22 cellular contexts compared by ENCODE assay signal in the genomic region with DNA sequence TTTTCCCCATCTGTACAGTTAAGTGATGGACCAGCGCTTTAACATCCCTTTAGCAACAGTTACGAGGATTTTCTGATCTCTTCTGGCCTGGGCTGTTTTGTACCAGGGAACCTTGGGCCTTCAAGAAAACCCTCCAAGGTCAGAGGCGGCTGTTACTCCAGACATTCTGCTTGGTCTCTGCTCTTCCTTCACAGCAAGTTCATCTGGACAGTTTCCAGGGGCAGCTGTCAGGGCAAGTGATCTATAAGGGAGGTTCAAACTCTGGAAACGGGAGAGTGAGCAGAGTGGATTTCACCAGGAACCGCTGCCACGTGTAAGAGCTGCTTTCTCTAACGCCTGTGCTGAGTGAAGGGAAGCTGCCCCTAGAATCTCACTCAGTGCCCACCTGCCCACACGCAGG. TPM values are rescaled to one million over a fixed set of nuclear protein-coding genes. Genes with fewer than 3 reads are reported as not detected.
DNase-seq lines count a peak whose midpoint lies in the region; ATAC-seq and TF ChIP-seq lines count a peak whose summit lies in the region.
"Had no signal": no experiment of that assay in that cellular context is flagged by ENCODE, and none has a peak within 500 bp of the region (broad histone marks: within the 10 kb centered on the region; RNA-seq: fewer than 3 reads in every experiment).

No MANE protein-coding gene starts in this region.

- DNase-seq in right atrium auricular region (ENCODE audit: low spot score) (peak; percentile 46), Right ventricle myocardium inferior (ENCODE audit: missing footprints) (no peak), glutamatergic neuron (no peak), neural crest cell (ENCODE audit: low read depth, low spot score) (no peak), type B pancreatic cell (ENCODE audit: extremely low spot score, unreplicated experiment) (no peak), NCI-H1694 treated with DMSO at 0.1 percent for 48 hours (lab: John Stamatoyannopoulos, UW) (no peak), foreskin fibroblast (no peak), HK-2 (ENCODE audit: unreplicated experiment) (no peak)
- DNase-seq: brain microvascular endothelial cell, esophagus squamous epithelium, left lung, NCI-H1105, NCI-H2107, NCI-H510A treated with DMSO at 0.1 percent for 48 hours, retina, T-helper 2 cell, uterus had no signal

- no peaks in the 10 kb centered on the region for H3K27me3 ChIP-seq in right atrium auricular region
- H3K27me3 ChIP-seq: BLaER1, brain microvascular endothelial cell, esophagus squamous epithelium, left lung, uterus had no signal

- H3K4me3 ChIP-seq in right atrium auricular region (no peak overlapping the region), foreskin fibroblast (ENCODE audit: low read depth in 1 of 2, low read length in 2 of 2) (no peak overlapping the region)
- H3K4me3 ChIP-seq: BLaER1, esophagus squamous epithelium, GM23338, left lung, SK-N-MC, uterus had no signal

- intact Hi-C loops in Right ventricle myocardium inferior (cut with DNase I) = no loop called here

- no peaks in the 10 kb centered on the region for H3K9me3 ChIP-seq in right atrium auricular region
- H3K9me3 ChIP-seq: BLaER1, esophagus squamous epithelium, left lung, uterus had no signal

- H3K4me3 Mint-ChIP-seq in glutamatergic neuron (ENCODE audit: unreplicated experiment) = peak overlapping the region; percentile 68
- no peak overlapping the region for H3K4me3 Mint-ChIP-seq in neural crest cell
- H3K4me3 Mint-ChIP-seq in type B pancreatic cell = no peak overlapping the region
- H3K4me3 Mint-ChIP-seq: activated naive CD8-positive, alpha-beta T cell; GM23338 had no signal

- TF ChIP-seq CTCF in right atrium auricular region (IDR thresholded peaks at IDR 0.05) (no peak), glutamatergic neuron (IDR thresholded peaks at IDR 0.05; ENCODE audit: partially characterized antibody, unreplicated experiment) (no peak), neural crest cell (conservative IDR thresholded peaks at IDR 0.05) (no peak), type B pancreatic cell (conservative IDR thresholded peaks at IDR 0.05) (no peak), foreskin fibroblast (IDR thresholded peaks at IDR 0.05; ENCODE audit: low read depth, low read length) (no peak)

- H3K27ac Mint-ChIP-seq in glutamatergic neuron (ENCODE audit: unreplicated experiment) = peak overlapping the region; percentile 92
- peak overlapping the region; percentile 89 for H3K27ac Mint-ChIP-seq in neural crest cell (ENCODE audit: unreplicated experiment)
- H3K27ac Mint-ChIP-seq in type B pancreatic cell = peak overlapping the region; percentile 51
- H3K27ac Mint-ChIP-seq: activated naive CD8-positive, alpha-beta T cell; activated T-helper 2 cell treated with anti-CD3 and anti-CD28 coated beads, Interferon-gamma antibody, Interleukin-2, Interleukin-4, amounts not matched to agents 10 μg/mL and 5 μg/mL and 100 μg/mL, durations not matched to agents 14 hours and 24 hours and 36 hours; GM23338 had no signal

- no peak for ATAC-seq in Right ventricle myocardium inferior
- ATAC-seq: left lung had no signal

- H3K4me1 ChIP-seq in right atrium auricular region = peaks cover 0 to 10% of the 10 kb centered on the region in 2 donors
- H3K4me1 ChIP-seq: BLaER1 had no signal

- H3K27ac ChIP-seq in right atrium auricular region = no peak overlapping the region
- H3K27ac ChIP-seq: BLaER1, brain microvascular endothelial cell, left lung, SK-N-MC, uterus had no signal

- peaks cover 6% of the 10 kb centered on the region for H3K9me3 Mint-ChIP-seq in glutamatergic neuron (ENCODE audit: unreplicated experiment)
- H3K9me3 Mint-ChIP-seq in neural crest cell = no peaks in the 10 kb centered on the region
- no peaks in the 10 kb centered on the region for H3K9me3 Mint-ChIP-seq in type B pancreatic cell
- H3K9me3 Mint-ChIP-seq: activated T-helper 2 cell treated with anti-CD3 and anti-CD28 coated beads, Interferon-gamma antibody, Interleukin-2, Interleukin-4, amounts not matched to agents 10 μg/mL and 5 μg/mL and 100 μg/mL, durations not matched to agents 14 hours and 24 hours and 36 hours; GM23338 had no signal

- peaks cover 48% of the 10 kb centered on the region for H3K4me1 Mint-ChIP-seq in glutamatergic neuron (ENCODE audit: low read depth, unreplicated experiment)
- peaks cover 13% of the 10 kb centered on the region for H3K4me1 Mint-ChIP-seq in neural crest cell
- H3K4me1 Mint-ChIP-seq in type B pancreatic cell (ENCODE audit: unreplicated experiment) = peaks cover 31% of the 10 kb centered on the region

- no peaks in the 10 kb centered on the region for H3K36me3 ChIP-seq in right atrium auricular region
- H3K36me3 ChIP-seq: brain microvascular endothelial cell, esophagus squamous epithelium, left lung, uterus had no signal

- H3K27me3 Mint-ChIP-seq in glutamatergic neuron (ENCODE audit: unreplicated experiment) = peaks cover 11% of the 10 kb centered on the region
- H3K27me3 Mint-ChIP-seq in neural crest cell (ENCODE audit: low read depth) = no peaks in the 10 kb centered on the region
- no peaks in the 10 kb centered on the region for H3K27me3 Mint-ChIP-seq in type B pancreatic cell
- H3K27me3 Mint-ChIP-seq: activated naive CD8-positive, alpha-beta T cell had no signal

- no peaks in the 10 kb centered on the region for H3K36me3 Mint-ChIP-seq in glutamatergic neuron (ENCODE audit: unreplicated experiment)
- peaks cover 5% of the 10 kb centered on the region for H3K36me3 Mint-ChIP-seq in neural crest cell (ENCODE audit: low read depth)
- peaks cover 13% of the 10 kb centered on the region for H3K36me3 Mint-ChIP-seq in type B pancreatic cell
- H3K36me3 Mint-ChIP-seq: activated naive CD8-positive, alpha-beta T cell had no signal

RNA-seq across cellular contexts. Expression of a gene that starts 36.7 kb away (rescaled TPM):
- total RNA-seq in right atrium auricular region = 1 to 10 TPM; 1.4 to 3.0 TPM
- 1.6 TPM for total RNA-seq in Right ventricle myocardium inferior
- 114 TPM for total RNA-seq in glutamatergic neuron (ENCODE audit: unreplicated experiment)
- total RNA-seq in neural crest cell = 60.8 and 64.2 TPM in 2 replicates
- 23.7 and 51.5 TPM in 2 replicates for total RNA-seq in type B pancreatic cell (ENCODE audit: low replicate concordance)
